ENCODE assay signal across 32 cellular contexts in genomic region chr12:93839076-93839475, GRCh38.
A peak's percentile ranks its signal among the peaks of the same experiment; 100 is the strongest.
DNase-seq lines count a peak whose midpoint lies in the region; ATAC-seq, FAIRE-seq and TF ChIP-seq lines count a peak whose summit lies in the region.
"Had no signal": no experiment of that assay in that cellular context is flagged by ENCODE, and none has a peak within 500 bp of the region (broad histone marks: within the 10 kb centered on the region; RNA-seq: fewer than 3 reads in every experiment).

No MANE protein-coding gene starts in this region.

- H3K79me2 ChIP-seq in HepG2 (ENCODE audit: insufficient read depth, low read length) = no peaks in the 10 kb centered on the region
- H3K79me2 ChIP-seq in PC-3 (ENCODE audit: low read length) = no peaks in the 10 kb centered on the region

- H2AFZ ChIP-seq in HepG2 (ENCODE audit: low read length) = no peak overlapping the region
- no peak overlapping the region for H2AFZ ChIP-seq in PC-3 (ENCODE audit: low read length)
- H2AFZ ChIP-seq: neural progenitor cell, parathyroid adenoma, PC-9 had no signal

- H3K36me3 ChIP-seq in HepG2 (replicated peaks in 1 of 2; ENCODE audit: control insufficient read depth in 1 of 2, insufficient read depth in 2 of 2, low read length in 2 of 2) (no peaks in the 10 kb centered on the region), right lobe of liver (no peaks in the 10 kb centered on the region), PC-3 (ENCODE audit: low read depth, low read length) (no peaks in the 10 kb centered on the region), vagina (no peaks in the 10 kb centered on the region)
- H3K36me3 ChIP-seq: neural progenitor cell had no signal

- H3K4me3 ChIP-seq in HepG2 (replicated peaks in 1 of 3; ENCODE audit: insufficient read depth in 1 of 3, low read depth in 2 of 3, low read length in 3 of 3) (no peak overlapping the region), right lobe of liver (no peak overlapping the region), PC-3 (ENCODE audit: low read length) (no peak overlapping the region), vagina (no peak overlapping the region)
- H3K4me3 ChIP-seq: neural progenitor cell, PC-9, smooth muscle cell had no signal

- no peaks in the 10 kb centered on the region for H3K9me2 ChIP-seq in PC-3 (replicated peaks; ENCODE audit: low read length)

- no peak overlapping the region for H3K27ac Mint-ChIP-seq in WTC11
- H3K27ac Mint-ChIP-seq in type B pancreatic cell = no peak overlapping the region
- H3K27ac Mint-ChIP-seq in T-helper 17 cell = no peak overlapping the region
- H3K27ac Mint-ChIP-seq: activated naive CD4-positive, alpha-beta T cell treated with anti-CD3 and anti-CD28 coated beads, Interleukin-2, amount 50 U/mL, for 24 hours; activated T-helper 2 cell treated with anti-CD3 and anti-CD28 coated beads, Interferon-gamma antibody, Interleukin-2, Interleukin-4, amounts not matched to agents 10 μg/mL and 5 μg/mL and 100 μg/mL, durations not matched to agents 14 hours and 24 hours and 36 hours; CD4-positive, alpha-beta memory T cell; memory B cell; neural progenitor cell had no signal

- TF ChIP-seq RAD21 in HepG2 (CRISPR knock-in tag; IDR thresholded peaks at IDR 0.05) = no peak

- DNase-seq in HepG2 (ENCODE audit: low spot score) (no peak), right lobe of liver (no peak), PC-3 (peak; percentile 35), dermis blood vessel endothelial cell (peak; percentile 23), WTC11 (ENCODE audit: low spot score) (no peak), type B pancreatic cell (ENCODE audit: extremely low spot score, unreplicated experiment) (no peak), T-helper 17 cell (no peak), vagina (ENCODE audit: extremely low spot score in 2 of 2) (no peak)
- DNase-seq: activated CD4-positive, alpha-beta T cell treated with anti-CD3 and anti-CD28 coated beads for 4 hours; activated CD8-positive, alpha-beta memory T cell treated with anti-CD3 and anti-CD28 coated beads for 24 hours; activated T-cell treated with anti-CD3 and anti-CD28 coated beads for 4 hours; CD4-positive, alpha-beta memory T cell; effector memory CD4-positive, alpha-beta T cell; HCEC 1CT; hypothalamus; immature natural killer cell; left colon; NCI-H1092 treated with DMSO at 0.1 percent for 48 hours; NCI-H187 treated with DMSO at 0.1 percent for 48 hours; NCI-H2171 treated with DMSO at 0.1 percent for 48 hours; NCI-H524 treated with DMSO at 0.1 percent for 48 hours; PC-9; SHP77; stimulated activated naive CD4-positive, alpha-beta T cell treated with Interleukin-2 at 50 U/mL for 16 hours; T-helper 9 cell had no signal

- H4K20me1 ChIP-seq in HepG2 (ENCODE audit: insufficient read depth, low read length) (no peaks in the 10 kb centered on the region), PC-3 (ENCODE audit: low read length) (no peaks in the 10 kb centered on the region)

- WGBS in HepG2 (ENCODE audit: low lambda C conversion rate) = 67% methylated on average over 4 of the region's 4 CpGs
- 80% methylated on average over 4 of the region's 4 CpGs for WGBS in right lobe of liver (ENCODE audit: insufficient coverage, low coverage, low lambda C conversion rate, missing lambda C conversion rate)

- TF ChIP-seq POLR2A in HepG2 (IDR thresholded peaks at IDR 0.05; ENCODE audit: insufficient read depth in 1 of 2, low read depth in 2 of 2, low read length in 2 of 2) (no peak), right lobe of liver (IDR thresholded peaks at IDR 0.05) (no peak), vagina (IDR thresholded peaks at IDR 0.05) (no peak)

- intact Hi-C loops in HepG2 (cut with micrococcal nuclease; ENCODE audit: unreplicated experiment) (loop anchor here (5.0 kb wide), 1 partner anchor 337 kb away; no protein-coding TSS in a partner anchor), right lobe of liver (cut with DNase I) (no loop called here), PC-3 (cut with micrococcal nuclease) (loop anchor here (1.0 kb wide), 1 partner anchor 72 kb away; no protein-coding TSS in a partner anchor), vagina (cut with DNase I) (no loop called here)

- H3K4me1 ChIP-seq in HepG2 (ENCODE audit: insufficient read depth, low read length) (peaks cover 9% of the 10 kb centered on the region), right lobe of liver (peaks cover 0 to 13% (median 0%) of the 10 kb centered on the region in 4 donors), PC-3 (ENCODE audit: insufficient read depth, low read length) (0 out of 2 replicates have a peak, but pooled peaks cover 5% of the 10 kb centered on the region), vagina (no peaks in the 10 kb centered on the region)

- H3K9ac ChIP-seq in HepG2 (ENCODE audit: insufficient read depth, low read depth, low read length) (no peak overlapping the region), PC-3 (ENCODE audit: low read length) (no peak overlapping the region)
- H3K9ac ChIP-seq: neural progenitor cell, parathyroid adenoma had no signal

- H3K27me3 Mint-ChIP-seq in WTC11 (ENCODE audit: low read depth) = no peaks in the 10 kb centered on the region
- H3K27me3 Mint-ChIP-seq in type B pancreatic cell = no peaks in the 10 kb centered on the region
- no peaks in the 10 kb centered on the region for H3K27me3 Mint-ChIP-seq in T-helper 17 cell
- H3K27me3 Mint-ChIP-seq: activated naive CD4-positive, alpha-beta T cell treated with anti-CD3 and anti-CD28 coated beads, Interleukin-2, amount 50 U/mL, for 24 hours; CD4-positive, alpha-beta memory T cell; memory B cell had no signal

- POLR2A ChIA-PET in HepG2 (lab: Yijun Ruan, JAX) = no interaction called here
- POLR2A ChIA-PET in PC-3 (lab: Charles Lee; ENCODE audit: unreplicated experiment) = interaction anchor here (0.6 kb wide), 1 partner anchor 265 kb away, joined by 5 read pairs; no protein-coding TSS in a partner anchor
- POLR2A ChIA-PET in WTC11 (lab: Charles Lee) = interaction anchor here (0.6 kb wide), 1 partner anchor 14 kb away, joined by 6 read pairs; no protein-coding TSS in a partner anchor

- CTCF ChIA-PET in HepG2 (lab: Yijun Ruan, JAX; ENCODE audit: low intra/inter-chr PET ratio, low total read pairs) = no interaction called here
- CTCF ChIA-PET in PC-3 (lab: Charles Lee) = interaction anchor here (0.5 to 1.6 kb wide), 3 partner anchors 49 to 263 kb away, joined by 3 to 6 read pairs (median 5); no protein-coding TSS in a partner anchor
- CTCF ChIA-PET in WTC11 (lab: Charles Lee) = interaction anchor here (0.9 to 1.6 kb wide), 6 partner anchors 15 to 337 kb away, joined by 3 to 5 read pairs (median 4); no protein-coding TSS in a partner anchor

- no peaks in the 10 kb centered on the region for H3K36me3 Mint-ChIP-seq in WTC11
- H3K36me3 Mint-ChIP-seq in type B pancreatic cell = no peaks in the 10 kb centered on the region
- peaks cover 10% of the 10 kb centered on the region for H3K36me3 Mint-ChIP-seq in T-helper 17 cell (ENCODE audit: low read depth)
- H3K36me3 Mint-ChIP-seq: neural progenitor cell had no signal

- H3K27me3 ChIP-seq in HepG2 (ENCODE audit: control insufficient read depth in 1 of 2, insufficient read depth in 2 of 2, low read length in 2 of 2) = no peaks in the 10 kb centered on the region; a peak in 1 of 5 replicates
- H3K27me3 ChIP-seq in right lobe of liver = no peaks in the 10 kb centered on the region
- no peaks in the 10 kb centered on the region for H3K27me3 ChIP-seq in PC-3 (ENCODE audit: low read length)
- no peaks in the 10 kb centered on the region for H3K27me3 ChIP-seq in vagina
- H3K27me3 ChIP-seq: neural progenitor cell had no signal

- in situ Hi-C loops in HepG2 (cut with HindIII; ENCODE audit: extremely low pct_ligation_motif_present, low pct_unique_long_range_greater_than_20kb) = no loop called here

- FAIRE-seq in HepG2 (lab: Jason Lieb, UNC) = no peak

- H3K9me3 Mint-ChIP-seq in WTC11 = no peaks in the 10 kb centered on the region
- H3K9me3 Mint-ChIP-seq in type B pancreatic cell = peaks cover 6% of the 10 kb centered on the region
- H3K9me3 Mint-ChIP-seq: activated naive CD4-positive, alpha-beta T cell treated with anti-CD3 and anti-CD28 coated beads, Interleukin-2, amount 50 U/mL, for 24 hours; activated T-helper 2 cell treated with anti-CD3 and anti-CD28 coated beads, Interferon-gamma antibody, Interleukin-2, Interleukin-4, amounts not matched to agents 10 μg/mL and 5 μg/mL and 100 μg/mL, durations not matched to agents 14 hours and 24 hours and 36 hours; CD4-positive, alpha-beta memory T cell; immature natural killer cell; memory B cell; neural progenitor cell had no signal

- no peak for TF ChIP-seq CTCF in HepG2 (CRISPR knock-in tag; IDR thresholded peaks at IDR 0.05)
- TF ChIP-seq CTCF in right lobe of liver (IDR thresholded peaks at IDR 0.05) = no peak
- TF ChIP-seq CTCF in PC-3 (conservative IDR thresholded peaks at IDR 0.05; ENCODE audit: low read depth, low read length) = peak; percentile 47
- no peak for TF ChIP-seq CTCF in WTC11 (IDR thresholded peaks at IDR 0.05)
- no peak for TF ChIP-seq CTCF in type B pancreatic cell (conservative IDR thresholded peaks at IDR 0.05)
- no peak for TF ChIP-seq CTCF in vagina (IDR thresholded peaks at IDR 0.05)

- H3K4me1 Mint-ChIP-seq in WTC11 (peaks cover 22% of the 10 kb centered on the region), type B pancreatic cell (ENCODE audit: unreplicated experiment) (peaks cover 13% of the 10 kb centered on the region), T-helper 17 cell (peaks cover 4% of the 10 kb centered on the region)
- H3K4me1 Mint-ChIP-seq: activated naive CD4-positive, alpha-beta T cell treated with anti-CD3 and anti-CD28 coated beads, Interleukin-2, amount 50 U/mL, for 24 hours; CD4-positive, alpha-beta memory T cell; immature natural killer cell; memory B cell had no signal

- TF ChIP-seq EP300 in HepG2 (IDR thresholded peaks at IDR 0.05; ENCODE audit: low read depth in 2 of 2, low read length in 2 of 2) (no peak), HepG2 (CRISPR knock-in tag; IDR thresholded peaks at IDR 0.05; ENCODE audit: borderline replicate concordance) (no peak)

- BruUV-seq in HepG2 (replicated peaks; lab: Mats Ljungman, UMichigan) (no TSS peak), PC-3 (replicated peaks; lab: Mats Ljungman, UMichigan) (no TSS peak)

- H3K4me3 Mint-ChIP-seq in WTC11 (no peak overlapping the region), type B pancreatic cell (no peak overlapping the region), T-helper 17 cell (no peak overlapping the region)
- H3K4me3 Mint-ChIP-seq: activated naive CD4-positive, alpha-beta T cell treated with anti-CD3 and anti-CD28 coated beads, Interleukin-2, amount 50 U/mL, for 24 hours; CD4-positive, alpha-beta memory T cell; immature natural killer cell; memory B cell; neural progenitor cell had no signal

- H3K4me2 ChIP-seq in HepG2 (ENCODE audit: low read depth, low read length) (no peak overlapping the region), PC-3 (ENCODE audit: low read length) (no peak overlapping the region)
- H3K4me2 ChIP-seq: neural progenitor cell, PC-9, smooth muscle cell had no signal

- H3F3A ChIP-seq in PC-3 (ENCODE audit: low read length, unreplicated experiment) = no peaks in the 10 kb centered on the region

- H3K27ac ChIP-seq in HepG2 (ENCODE audit: extremely low read length, insufficient read depth, low read length) (no peak overlapping the region), right lobe of liver (no peak overlapping the region), PC-3 (ENCODE audit: low read length) (no peak overlapping the region), vagina (no peak overlapping the region)
- H3K27ac ChIP-seq: epithelial cell of prostate, neural progenitor cell, parathyroid adenoma, PC-9 had no signal

- no peaks in the 10 kb centered on the region for H3K9me3 ChIP-seq in HepG2 (ENCODE audit: low read length)
- no peaks in the 10 kb centered on the region for H3K9me3 ChIP-seq in right lobe of liver
- H3K9me3 ChIP-seq in PC-3 (ENCODE audit: low read length) = no peaks in the 10 kb centered on the region
- H3K9me3 ChIP-seq in T-helper 17 cell (ENCODE audit: control insufficient read depth, low read length, poor library complexity, severe bottlenecking) = no peaks in the 10 kb centered on the region
- no peaks in the 10 kb centered on the region for H3K9me3 ChIP-seq in vagina

- ATAC-seq in HepG2 (no peak), right lobe of liver (no peak), PC-3 (peak; percentile 48), WTC11 (no peak), T-helper 17 cell (no peak)
- ATAC-seq: left colon had no signal

Comparison
In these comparisons a context has a peak if more than half of its experiments do, and no peak if none do; other contexts are left out.
1. intact Hi-C loops: an anchor here in HepG2 (5.0 kb wide) and PC-3 (1.0 kb wide); none called in right lobe of liver and vagina.
2. DNase-seq: peak in PC-3 (single experiment) and dermis blood vessel endothelial cell (single experiment); none in HepG2 (single experiment), right lobe of liver (0 of 3), WTC11 (single experiment), type B pancreatic cell (single experiment), T-helper 17 cell (0 of 3) and vagina (0 of 2).